Comparison of ENCODE assay signal across 33 cellular contexts in the genomic region with DNA sequence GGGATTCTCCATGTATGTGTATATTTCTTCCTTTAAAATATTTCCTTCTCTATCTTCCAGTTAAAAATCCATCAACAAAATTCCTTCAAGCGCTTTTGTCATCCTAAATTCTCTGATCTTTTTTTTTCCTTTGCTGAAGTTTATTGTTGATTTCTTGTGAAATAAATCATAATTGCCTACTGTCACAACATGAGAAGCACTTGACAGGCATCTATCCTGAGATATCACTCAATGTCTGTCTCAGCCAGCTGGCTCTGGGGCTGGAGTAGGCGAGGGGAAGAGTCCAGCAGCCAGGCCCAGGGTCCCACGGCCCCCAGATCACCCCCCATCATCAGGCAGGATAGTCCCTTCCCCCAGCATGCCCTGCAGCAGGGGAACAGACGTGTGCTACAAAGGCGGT.
"Had no signal": no experiment of that assay in that cellular context is flagged by ENCODE, and none has a peak within 500 bp of the region (broad histone marks: within the 10 kb centered on the region; RNA-seq: fewer than 3 reads in every experiment).

No MANE protein-coding gene starts in this region.

- DNase-seq: activated B cell treated with CpG ODN at 0.5 μM for 24 hours; activated CD4-positive, alpha-beta memory T cell treated with anti-CD3 and anti-CD28 coated beads for 36 hours; activated CD4-positive, alpha-beta T cell treated with anti-CD3 and anti-CD28 coated beads for 4 hours; activated CD4-positive, alpha-beta T cell treated with anti-CD3 and anti-CD28 coated beads, Interleukin-2, amount 10 ng/mL, durations not matched to agents 24 days and 14 days; activated CD4-positive, alpha-beta T cell treated with anti-CD3 and anti-CD28 coated beads, Interleukin-2, amount 50 U/mL, for 1 hour; activated CD4-positive, alpha-beta T cell treated with anti-CD3 and anti-CD28 coated beads, Interleukin-2, amount 50 U/mL, for 4 hours; activated CD4-positive, CD25-positive, alpha-beta regulatory T cell treated with anti-CD3 and anti-CD28 coated beads, Interleukin-2, amount 50 U/mL, for 72 hours; activated CD8-positive, alpha-beta memory T cell treated with anti-CD3 and anti-CD28 coated beads, Interleukin-2, amount 50 U/mL, for 4 hours; activated CD8-positive, alpha-beta T cell treated with anti-CD3 and anti-CD28 coated beads for 36 hours; activated effector memory CD4-positive, alpha-beta T cell treated with anti-CD3 and anti-CD28 coated beads, Interleukin-2, amount 50 U/mL, for 16 hours; activated gamma-delta T cell treated with Interleukin-2 at 50 U/mL for 16 hours; activated naive CD4-positive, alpha-beta T cell; activated naive CD4-positive, alpha-beta T cell treated with anti-CD3 and anti-CD28 coated beads for 36 hours; activated naive CD4-positive, alpha-beta T cell treated with anti-CD3 and anti-CD28 coated beads, Interleukin-2, amount 50 U/mL, for 16 hours; activated naive CD8-positive, alpha-beta T cell treated with anti-CD3 and anti-CD28 coated beads for 36 hours; activated T-cell treated with anti-CD3 and anti-CD28 coated beads for 4 hours; activated T-cell treated with anti-CD3 and anti-CD28 coated beads, Interleukin-2, amount 50 U/mL, for 1 hour; activated T-cell treated with anti-CD3 and anti-CD28 coated beads, Interleukin-2, amount 50 U/mL, for 4 hours; activated T-cell treated with anti-CD3 and anti-CD28 coated beads, Interleukin-2, amount 50 U/mL, for 72 hours; adrenal gland; amniotic stem cell; aorta; body of pancreas; brain microvascular endothelial cell; caudate nucleus; cerebellar nuclear complex; T-helper 1 cell; T-helper 2 cell; T-helper 9 cell had no signal

- ATAC-seq: activated CD8-positive, alpha-beta T cell treated with anti-CD3 and anti-CD28 coated beads for 36 hours; activated naive CD4-positive, alpha-beta T cell treated with anti-CD3 and anti-CD28 coated beads, Interleukin-2, amount 50 U/mL, for 72 hours; activated T-cell treated with anti-CD3 and anti-CD28 coated beads, Interleukin-2, amount 50 U/mL, for 4 hours; activated T-cell treated with anti-CD3 and anti-CD28 coated beads, Interleukin-2, amount 50 U/mL, for 72 hours; activated T-helper 17 cell treated with anti-CD3 and anti-CD28 coated beads, Interleukin-2, amount 50 U/mL, for 72 hours; body of pancreas had no signal

- H3K36me3 ChIP-seq: adrenal gland, brain microvascular endothelial cell, cardiac muscle cell had no signal

- H3K4me1 ChIP-seq: adrenal gland, body of pancreas had no signal

- H3K27ac ChIP-seq: adrenal gland, body of pancreas, brain microvascular endothelial cell, cardiac muscle cell, VCaP had no signal

- H3K27me3 ChIP-seq: body of pancreas had no signal

- H3K9me3 ChIP-seq: adrenal gland, body of pancreas had no signal

- H3K4me3 ChIP-seq: adrenal gland, body of pancreas, cardiac muscle cell had no signal
